In the genomic region with DNA sequence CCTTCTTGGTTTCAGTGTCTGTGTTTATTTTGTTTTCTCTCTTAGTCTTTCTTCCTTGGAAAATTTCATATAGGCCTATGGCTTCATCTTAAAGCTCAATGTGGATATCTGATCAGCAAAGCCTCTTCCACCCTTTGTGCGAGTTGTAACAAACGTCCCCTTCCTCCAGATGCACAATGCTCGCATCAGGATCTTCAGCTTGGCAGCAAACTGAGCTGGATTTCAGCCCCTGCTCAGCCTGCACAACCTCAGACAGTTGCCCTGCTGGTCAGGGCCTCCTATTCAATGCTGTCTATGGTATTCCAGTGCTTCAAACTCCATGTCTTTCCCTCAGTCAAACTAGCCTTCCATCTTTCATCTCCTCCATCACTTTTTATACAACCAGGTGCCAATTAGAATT, we compare ENCODE assay signal across 22 cellular contexts.
DNase-seq lines count a peak whose midpoint lies in the region; ATAC-seq and TF ChIP-seq lines count a peak whose summit lies in the region.
"Had no signal": no experiment of that assay in that cellular context is flagged by ENCODE, and none has a peak within 500 bp of the region (broad histone marks: within the 10 kb centered on the region; RNA-seq: fewer than 3 reads in every experiment).

No MANE protein-coding gene starts in this region.

- H3K4me1 ChIP-seq in mesenchymal stem cell (ENCODE audit: control insufficient read depth, insufficient read depth, low read depth, low read length) (peaks cover 4% of the 10 kb centered on the region), spleen (peaks cover 3 to 56% (median 24%) of the 10 kb centered on the region in 6 donors), HAP-1 (no peaks in the 10 kb centered on the region), esophagus squamous epithelium (peaks cover 0 to 27% (median 5%) of the 10 kb centered on the region in 3 donors)
- H3K4me1 ChIP-seq: thyroid gland had no signal

- peak overlapping the region; percentile 36 for H3K9ac ChIP-seq in mesenchymal stem cell (ENCODE audit: low read length)

- H2BK120ac ChIP-seq in mesenchymal stem cell (ENCODE audit: low read depth, low read length) = no peak overlapping the region

- H3K4me1 Mint-ChIP-seq in HFFc6 (ENCODE audit: low read depth) = peaks cover 82% of the 10 kb centered on the region
- H3K4me1 Mint-ChIP-seq: CD8-positive, alpha-beta memory T cell; stimulated activated effector memory CD8-positive, alpha-beta T cell treated with anti-CD3 and anti-CD28 coated beads, Interleukin-12 subunit alpha, Interleukin-12 subunit beta, amount 100 ng/mL, for 72 hours had no signal

- in situ Hi-C loops in HAP-1 (cut with MboI; ENCODE audit: low sequenced_read_pairs) = loop anchor here (25.0 kb wide), 1 partner anchor 178 kb away; no protein-coding TSS in a partner anchor

- H2AFZ ChIP-seq in mesenchymal stem cell (ENCODE audit: low read depth, low read length) = no peak overlapping the region

- H3K27ac Mint-ChIP-seq in HFFc6 = peak overlapping the region; percentile 95
- H3K27ac Mint-ChIP-seq: CD8-positive, alpha-beta memory T cell; stimulated activated effector memory CD8-positive, alpha-beta T cell treated with anti-CD3 and anti-CD28 coated beads, Interleukin-12 subunit alpha, Interleukin-12 subunit beta, amount 100 ng/mL, for 72 hours had no signal

- ATAC-seq in HG03460 (IDR thresholded peaks at IDR 0.05; ENCODE audit: unreplicated experiment) (no peak), GM21360 (IDR thresholded peaks at IDR 0.05; ENCODE audit: unreplicated experiment) (no peak)
- ATAC-seq: activated naive CD4-positive, alpha-beta T cell treated with anti-CD3 and anti-CD28 coated beads, Interleukin-2, amount 50 U/mL, for 72 hours; K562; right cardiac atrium; stimulated activated effector memory CD8-positive, alpha-beta T cell treated with anti-CD3 and anti-CD28 coated beads, Interleukin-12 subunit alpha, Interleukin-12 subunit beta, amount 100 ng/mL, for 72 hours had no signal

- no peak overlapping the region for H2AK5ac ChIP-seq in mesenchymal stem cell (ENCODE audit: low read length, severe bottlenecking)

- peak overlapping the region; percentile 88 for H3K18ac ChIP-seq in mesenchymal stem cell (ENCODE audit: low read depth in 1 of 2, low read length in 2 of 2)

- peaks cover 27% of the 10 kb centered on the region for H3K36me3 Mint-ChIP-seq in HFFc6 (ENCODE audit: low read depth)
- H3K36me3 Mint-ChIP-seq: activated naive CD4-positive, alpha-beta T cell treated with anti-CD3 and anti-CD28 coated beads, Interleukin-2, amount 50 U/mL, for 72 hours; CD8-positive, alpha-beta memory T cell; stimulated activated effector memory CD8-positive, alpha-beta T cell treated with anti-CD3 and anti-CD28 coated beads, Interleukin-12 subunit alpha, Interleukin-12 subunit beta, amount 100 ng/mL, for 72 hours had no signal

- H3K79me1 ChIP-seq in mesenchymal stem cell (replicated peaks; ENCODE audit: low read length, poor library complexity, severe bottlenecking) = peaks cover 14% of the 10 kb centered on the region

- H3K9me3 ChIP-seq in mesenchymal stem cell (ENCODE audit: control insufficient read depth, low read length) (no peaks in the 10 kb centered on the region), spleen (no peaks in the 10 kb centered on the region), HAP-1 (no peaks in the 10 kb centered on the region), esophagus squamous epithelium (no peaks in the 10 kb centered on the region)
- H3K9me3 ChIP-seq: thyroid gland had no signal

- H3K14ac ChIP-seq in mesenchymal stem cell (ENCODE audit: low read length in 2 of 2) = peak overlapping the region in 1 of 2 experiments; percentile 44

- intact Hi-C loops in spleen (cut with DNase I; ENCODE audit: low total_unique reads) = no loop called here
- intact Hi-C loops in esophagus squamous epithelium (cut with DNase I) = no loop called here

- H4K8ac ChIP-seq in mesenchymal stem cell (ENCODE audit: low read length) = peak overlapping the region; percentile 74

- WGBS in mesenchymal stem cell = 65% methylated on average over 3 of the region's 3 CpGs
- WGBS in spleen, 5 donors = 90 to 95% (median 92%) methylated on average over 3 of the region's 3 CpGs
- WGBS in esophagus squamous epithelium, 2 donors = 68 to 82% methylated on average over 3 of the region's 3 CpGs

- H3K23ac ChIP-seq in mesenchymal stem cell (ENCODE audit: low read length in 2 of 2) = peak overlapping the region in 1 of 2 experiments; percentile 93

- H3K27me3 Mint-ChIP-seq in HFFc6 (ENCODE audit: insufficient read depth) = peaks cover 3% of the 10 kb centered on the region
- H3K27me3 Mint-ChIP-seq: CD8-positive, alpha-beta memory T cell had no signal

- H3K4me3 Mint-ChIP-seq in HFFc6 = peak overlapping the region; percentile 74
- H3K4me3 Mint-ChIP-seq: CD8-positive, alpha-beta memory T cell; stimulated activated effector memory CD8-positive, alpha-beta T cell treated with anti-CD3 and anti-CD28 coated beads, Interleukin-12 subunit alpha, Interleukin-12 subunit beta, amount 100 ng/mL, for 72 hours had no signal

- H2BK5ac ChIP-seq in mesenchymal stem cell (ENCODE audit: low read depth, low read length, poor library complexity, severe bottlenecking) = no peak overlapping the region

- H4K91ac ChIP-seq in mesenchymal stem cell (ENCODE audit: low read length) = peak overlapping the region; percentile 88

- H3K27me3 ChIP-seq in mesenchymal stem cell (ENCODE audit: control insufficient read depth in 1 of 2, insufficient read depth in 1 of 2, low read length in 2 of 2) (no peaks in the 10 kb centered on the region), spleen (replicated peaks in 1 of 7) (no peaks in the 10 kb centered on the region), HAP-1 (ENCODE audit: low read depth) (no peaks in the 10 kb centered on the region), esophagus squamous epithelium (no peaks in the 10 kb centered on the region)
- H3K27me3 ChIP-seq: thyroid gland had no signal

- H2BK15ac ChIP-seq in mesenchymal stem cell (ENCODE audit: low read depth, poor library complexity, severe bottlenecking) = no peak overlapping the region

- H3K36me3 ChIP-seq in mesenchymal stem cell (ENCODE audit: control insufficient read depth in 1 of 2, insufficient read depth in 2 of 2, low read depth in 1 of 2, low read length in 2 of 2) (no peaks in the 10 kb centered on the region), spleen (no peaks in the 10 kb centered on the region), HAP-1 (replicated peaks) (no peaks in the 10 kb centered on the region), esophagus squamous epithelium (no peaks in the 10 kb centered on the region)
- H3K36me3 ChIP-seq: thyroid gland had no signal

- H3K9me3 Mint-ChIP-seq in HFFc6 = no peaks in the 10 kb centered on the region; the same call in 1 of the 2 replicates

- peak overlapping the region in 1 of 2 experiments; percentile 100 for H2BK12ac ChIP-seq in mesenchymal stem cell (ENCODE audit: low read length in 2 of 2)

- peak overlapping the region; percentile 88 to 97 for H3K4ac ChIP-seq in mesenchymal stem cell (ENCODE audit: low read depth in 1 of 2, low read length in 2 of 2)

- H3K4me3 ChIP-seq in cardiac fibroblast (replicated peaks in 1 of 2; ENCODE audit: low read depth in 2 of 2, low read length in 2 of 2) = no peak overlapping the region
- no peak overlapping the region for H3K4me3 ChIP-seq in mesenchymal stem cell (ENCODE audit: insufficient read depth in 1 of 2, low read depth in 1 of 2, low read length in 2 of 2)
- no peak overlapping the region for H3K4me3 ChIP-seq in spleen
- no peak overlapping the region for H3K4me3 ChIP-seq in HAP-1
- no peak overlapping the region for H3K4me3 ChIP-seq in esophagus squamous epithelium
- H3K4me3 ChIP-seq: coronary artery, K562, thyroid gland had no signal

- TF ChIP-seq CTCF in HFFc6 (IDR thresholded peaks at IDR 0.05) (no peak), cardiac fibroblast (IDR thresholded peaks at IDR 0.05; ENCODE audit: low read depth, low read length) (no peak), spleen (IDR thresholded peaks at IDR 0.05 in 8 of 11, conservative IDR thresholded peaks at IDR 0.05 in 3 of 11) (no peak), esophagus squamous epithelium (IDR thresholded peaks at IDR 0.05) (no peak)

- TF ChIP-seq POLR2A in spleen (IDR thresholded peaks at IDR 0.05) = no peak
- TF ChIP-seq POLR2A in esophagus squamous epithelium (IDR thresholded peaks at IDR 0.05) = no peak

- DNase-seq in HFFc6 = no peak
- peak; percentile 29 to 47 for DNase-seq in cardiac fibroblast (ENCODE audit: low read depth in 2 of 2)
- peak; percentile 50 for DNase-seq in mesenchymal stem cell
- DNase-seq in spleen = no peak
- DNase-seq in HAP-1 (ENCODE audit: low spot score in 2 of 2) = no peak
- DNase-seq in esophagus squamous epithelium (lab: John Stamatoyannopoulos, UW) = no peak
- DNase-seq: activated CD4-positive, alpha-beta T cell treated with anti-CD3 and anti-CD28 coated beads for 48 hours; CD8-positive, alpha-beta memory T cell; DMS79 treated with DMSO at 0.1 percent for 48 hours; left cardiac atrium; MM.1S; NCI-H146; NCI-H2171; NCI-H69; right cardiac atrium; thyroid gland had no signal

- no peak overlapping the region for H3K4me2 ChIP-seq in mesenchymal stem cell (ENCODE audit: low read length, poor library complexity, severe bottlenecking)

- H3K27ac ChIP-seq in mesenchymal stem cell (ENCODE audit: low read length, poor library complexity, severe bottlenecking) = no peak overlapping the region
- H3K27ac ChIP-seq in spleen = peak overlapping the region in 7 of 8 donors; percentile 4 to 48 (median 39)
- peak overlapping the region in 1 of 4 donors; percentile 49 for H3K27ac ChIP-seq in esophagus squamous epithelium
- H3K27ac ChIP-seq: thyroid gland had no signal

Comparison
In these comparisons a context has a peak if more than half of its experiments do, and no peak if none do; other contexts are left out.
1. DNase-seq: peak in cardiac fibroblast (2 of 2) and mesenchymal stem cell (single experiment); none in HFFc6 (single experiment), spleen (single experiment), HAP-1 (0 of 2) and esophagus squamous epithelium (single experiment).